Comparison of ENCODE assay signal across 1 cellular context in the genomic region with DNA sequence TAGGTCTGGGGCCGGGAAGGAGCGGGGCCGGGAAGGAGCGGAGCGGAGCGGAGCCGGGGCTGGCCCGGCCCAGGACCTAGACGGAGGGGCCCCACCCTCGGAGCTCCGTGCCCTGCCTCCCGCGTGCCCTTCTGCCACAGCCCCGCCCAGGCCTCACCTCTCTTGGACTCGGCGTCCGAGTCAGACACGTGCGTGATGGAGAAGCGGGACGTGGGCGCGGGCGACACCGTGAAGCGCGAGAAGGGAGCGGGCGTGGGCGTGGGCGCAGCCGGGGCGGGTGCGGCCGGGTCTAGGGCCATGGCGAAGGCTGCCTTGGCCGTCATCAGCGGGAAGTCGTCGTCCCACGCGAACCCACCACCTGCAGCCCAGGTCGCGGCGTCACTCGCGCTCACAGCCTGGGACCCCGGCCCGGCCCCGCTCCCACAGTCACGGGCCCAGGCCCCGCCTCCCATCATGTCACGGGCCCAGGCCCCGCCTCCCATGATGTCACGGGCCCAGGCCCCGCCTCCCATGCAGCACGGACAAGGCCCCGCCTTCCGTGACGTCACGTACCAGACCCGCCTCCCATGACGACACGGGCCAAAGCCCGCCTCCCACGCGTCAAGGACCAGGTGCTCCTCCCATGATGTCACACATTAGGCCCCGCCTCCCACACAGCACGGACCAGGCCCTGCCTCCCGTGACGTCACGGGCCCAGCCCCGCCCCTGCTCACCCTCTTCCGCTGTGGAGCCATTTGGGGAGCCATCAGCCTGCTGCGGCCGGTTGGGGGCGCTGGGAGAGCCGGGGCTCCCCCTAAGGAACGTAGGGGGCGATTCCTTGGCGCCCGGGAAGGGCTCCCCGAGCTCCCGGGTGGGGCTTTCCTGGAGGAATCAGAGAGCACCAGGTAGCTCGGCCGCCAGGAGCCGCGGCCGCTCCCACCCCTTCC.
A peak's percentile ranks its signal among the peaks of the same experiment; 100 is the strongest.
TF ChIP-seq lines count a peak whose summit lies in the region.

No MANE protein-coding gene starts in this region.

TF ChIP-seq in GM12878, 131 proteins besides CTCF, POLR2A, EP300 and RAD21:
- TF ChIP-seq IKZF1 (conservative IDR thresholded peaks at IDR 0.05): 0 out of 2 replicates have a peak, but pooled peaks have one; percentile 30
- peak in 1 of 2 experiments; percentile 77; a peak in 1 of 3 replicates for TF ChIP-seq EGR1 (IDR thresholded peaks at IDR 0.05; ENCODE audit: borderline replicate concordance in 1 of 2, low read depth in 2 of 2, low read length in 2 of 2)
- peak; percentile 98 for TF ChIP-seq NBN (IDR thresholded peaks at IDR 0.05)
- TF ChIP-seq, protein P1, sequence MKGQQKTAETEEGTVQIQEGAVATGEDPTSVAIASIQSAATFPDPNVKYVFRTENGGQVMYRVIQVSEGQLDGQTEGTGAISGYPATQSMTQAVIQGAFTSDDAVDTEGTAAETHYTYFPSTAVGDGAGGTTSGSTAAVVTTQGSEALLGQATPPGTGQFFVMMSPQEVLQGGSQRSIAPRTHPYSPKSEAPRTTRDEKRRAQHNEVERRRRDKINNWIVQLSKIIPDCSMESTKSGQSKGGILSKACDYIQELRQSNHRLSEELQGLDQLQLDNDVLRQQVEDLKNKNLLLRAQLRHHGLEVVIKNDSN (IDR thresholded peaks at IDR 0.05; ENCODE audit: borderline replicate concordance, extremely low read length, insufficient read depth, low read depth, low read length): peak; percentile 52
- 0 out of 2 replicates have a peak, but pooled peaks have one; percentile 31 for TF ChIP-seq GATAD2B (conservative IDR thresholded peaks at IDR 0.05; ENCODE audit: low read depth)
- TF ChIP-seq NR2F1 (conservative IDR thresholded peaks at IDR 0.05): peak; percentile 46; the same call in 1 of the 2 replicates
- peak; percentile 98 for TF ChIP-seq CREM (IDR thresholded peaks at IDR 0.05; ENCODE audit: low read depth)
- peak; percentile 98 for TF ChIP-seq CREB1 (IDR thresholded peaks at IDR 0.05; ENCODE audit: low read depth)
- 0 out of 2 replicates have a peak, but pooled peaks have one; percentile 27 for TF ChIP-seq DPF2 (IDR thresholded peaks at IDR 0.05)
- TF ChIP-seq GABPA (IDR thresholded peaks at IDR 0.05; ENCODE audit: low read depth): no peak
- TF ChIP-seq MTA3 (IDR thresholded peaks at IDR 0.05; ENCODE audit: borderline replicate concordance, low read length): no peak
- peak; percentile 34; the same call in 1 of the 2 replicates for TF ChIP-seq BACH1 (IDR thresholded peaks at IDR 0.05; ENCODE audit: borderline replicate concordance)
- peak; percentile 32 for TF ChIP-seq RELA (IDR thresholded peaks at IDR 0.05; ENCODE audit: borderline replicate concordance, partially characterized antibody)
- peak; percentile 78 for TF ChIP-seq ATF7 (IDR thresholded peaks at IDR 0.05; ENCODE audit: low read depth)
- peak; percentile 32 to 89; a peak in 2 of 4 replicates for TF ChIP-seq BHLHE40 (IDR thresholded peaks at IDR 0.05; ENCODE audit: borderline replicate concordance in 1 of 2, low read depth in 2 of 2, low read length in 1 of 2)
- no peak for TF ChIP-seq SMAD1 (IDR thresholded peaks at IDR 0.05; ENCODE audit: low read depth, partially characterized antibody)
- peak; percentile 87 for TF ChIP-seq SP1 (IDR thresholded peaks at IDR 0.05; ENCODE audit: low read depth, low read length)
- TF ChIP-seq MEF2B (IDR thresholded peaks at IDR 0.05; ENCODE audit: partially characterized antibody, poor library complexity, severe bottlenecking): no peak
- TF ChIP-seq SMAD5 (IDR thresholded peaks at IDR 0.05; ENCODE audit: low read depth): no peak
